ENCODE assay signal across 14 cellular contexts in genomic region chr9:88773627-88774244, GRCh38.
DNase-seq lines count a peak whose midpoint lies in the region; ATAC-seq and TF ChIP-seq lines count a peak whose summit lies in the region.
"Had no signal": no experiment of that assay in that cellular context is flagged by ENCODE, and none has a peak within 500 bp of the region (broad histone marks: within the 10 kb centered on the region; RNA-seq: fewer than 3 reads in every experiment).

No MANE protein-coding gene starts in this region.

- intact Hi-C loops in OCI-LY7 (cut with micrococcal nuclease; ENCODE audit: unreplicated experiment): no loop called here

- TF ChIP-seq CTCF in OCI-LY7 (conservative IDR thresholded peaks at IDR 0.05; ENCODE audit: low read length) (no peak), neural crest cell (conservative IDR thresholded peaks at IDR 0.05) (peak; percentile 25)

- H3K4me1 Mint-ChIP-seq in neural crest cell: peaks cover 58% of the 10 kb centered on the region
- peaks cover 3% of the 10 kb centered on the region for H3K4me1 Mint-ChIP-seq in activated CD8-positive, alpha-beta T cell treated with anti-CD3 and anti-CD28 coated beads, Interleukin-2, amount 10 ng/mL, durations not matched to agents 7 days and 5 days (ENCODE audit: low read depth)
- H3K4me1 Mint-ChIP-seq in activated T-cell treated with anti-CD3 and anti-CD28 coated beads, Interleukin-2, amount 50 U/mL, for 72 hours (ENCODE audit: low read depth): peaks cover 6% of the 10 kb centered on the region

- no peaks in the 10 kb centered on the region for H3K9me3 ChIP-seq in OCI-LY7 (ENCODE audit: low read length)
- H3K9me3 ChIP-seq: thyroid gland had no signal

- no peak for ATAC-seq in activated CD8-positive, alpha-beta T cell treated with anti-CD3 and anti-CD28 coated beads, Interleukin-2, amount 10 ng/mL, durations not matched to agents 7 days and 5 days
- ATAC-seq in activated T-cell treated with anti-CD3 and anti-CD28 coated beads, Interleukin-2, amount 50 U/mL, for 72 hours (replicated peaks in 1 of 2): no peak
- ATAC-seq: activated naive CD4-positive, alpha-beta T cell treated with anti-CD3 and anti-CD28 coated beads, Interleukin-2, amount 50 U/mL, for 72 hours; GM12878 had no signal

- H4K20me1 ChIP-seq in OCI-LY7 (ENCODE audit: insufficient read depth, low read length): no peaks in the 10 kb centered on the region

- DNase-seq in EH (ENCODE audit: low read depth): peak; percentile 50
- DNase-seq in OCI-LY7 (ENCODE audit: low spot score): no peak
- peak; percentile 32 for DNase-seq in dermis blood vessel endothelial cell
- DNase-seq in neural crest cell (ENCODE audit: low read depth, low spot score): no peak
- no peak for DNase-seq in activated CD8-positive, alpha-beta T cell treated with anti-CD3 and anti-CD28 coated beads, Interleukin-2, amount 10 ng/mL, durations not matched to agents 7 days and 5 days
- DNase-seq in NCI-H187 treated with DMSO at 0.1 percent for 48 hours (lab: John Stamatoyannopoulos, UW): no peak
- no peak for DNase-seq in activated T-cell treated with anti-CD3 and anti-CD28 coated beads, Interleukin-2, amount 50 U/mL, for 72 hours
- no peak for DNase-seq in T-helper 2 cell
- DNase-seq: dorsolateral prefrontal cortex, NCI-H1092, NCI-H510A, thyroid gland had no signal

- POLR2A ChIA-PET in OCI-LY7 (lab: Charles Lee): no interaction called here
- POLR2A ChIA-PET in activated CD8-positive, alpha-beta T cell treated with anti-CD3 and anti-CD28 coated beads, Interleukin-2, amount 10 ng/mL, durations not matched to agents 7 days and 5 days (lab: Charles Lee): no interaction called here

- H3K27me3 Mint-ChIP-seq in neural crest cell (ENCODE audit: low read depth): peaks cover 50% of the 10 kb centered on the region
- H3K27me3 Mint-ChIP-seq in activated CD8-positive, alpha-beta T cell treated with anti-CD3 and anti-CD28 coated beads, Interleukin-2, amount 10 ng/mL, durations not matched to agents 7 days and 5 days (ENCODE audit: low read depth): peaks cover 15% of the 10 kb centered on the region
- H3K27me3 Mint-ChIP-seq in activated T-cell treated with anti-CD3 and anti-CD28 coated beads, Interleukin-2, amount 50 U/mL, for 72 hours (ENCODE audit: low read depth): peaks cover 41% of the 10 kb centered on the region

- no peaks in the 10 kb centered on the region for H3K79me2 ChIP-seq in OCI-LY7 (ENCODE audit: insufficient read depth, low read depth, low read length)

- peak overlapping the region; percentile 20; the same call in 1 of the 2 replicates for H3K4me2 ChIP-seq in OCI-LY7 (ENCODE audit: low read length)

- no peak overlapping the region for H3K4me3 ChIP-seq in OCI-LY7 (ENCODE audit: low read depth, low read length, poor library complexity, severe bottlenecking)
- H3K4me3 ChIP-seq: dorsolateral prefrontal cortex, GM12878, thyroid gland had no signal

- H3K36me3 ChIP-seq in OCI-LY7 (ENCODE audit: insufficient read depth, low read length): no peaks in the 10 kb centered on the region
- H3K36me3 ChIP-seq: thyroid gland had no signal

- no peak overlapping the region for H3K27ac ChIP-seq in OCI-LY7 (ENCODE audit: low read depth, low read length, poor library complexity, severe bottlenecking)
- H3K27ac ChIP-seq: dorsolateral prefrontal cortex had no signal

- peaks cover 21% of the 10 kb centered on the region for H3K4me1 ChIP-seq in OCI-LY7 (ENCODE audit: insufficient read depth, low read length, poor library complexity, severe bottlenecking)

- CTCF ChIA-PET in OCI-LY7 (lab: Charles Lee; ENCODE audit: unreplicated experiment): no interaction called here
- CTCF ChIA-PET in activated CD8-positive, alpha-beta T cell treated with anti-CD3 and anti-CD28 coated beads, Interleukin-2, amount 10 ng/mL, durations not matched to agents 7 days and 5 days (lab: Charles Lee): no interaction called here

- H3K27ac Mint-ChIP-seq in neural crest cell (ENCODE audit: unreplicated experiment): no peak overlapping the region
- H3K27ac Mint-ChIP-seq in activated CD8-positive, alpha-beta T cell treated with anti-CD3 and anti-CD28 coated beads, Interleukin-2, amount 10 ng/mL, durations not matched to agents 7 days and 5 days: no peak overlapping the region
- H3K27ac Mint-ChIP-seq in activated T-cell treated with anti-CD3 and anti-CD28 coated beads, Interleukin-2, amount 50 U/mL, for 72 hours: no peak overlapping the region
- H3K27ac Mint-ChIP-seq: activated naive CD4-positive, alpha-beta T cell treated with anti-CD3 and anti-CD28 coated beads, Interleukin-2, amount 50 U/mL, for 72 hours had no signal

- no peaks in the 10 kb centered on the region for H3K36me3 Mint-ChIP-seq in neural crest cell (ENCODE audit: low read depth)
- no peaks in the 10 kb centered on the region for H3K36me3 Mint-ChIP-seq in activated CD8-positive, alpha-beta T cell treated with anti-CD3 and anti-CD28 coated beads, Interleukin-2, amount 10 ng/mL, durations not matched to agents 7 days and 5 days (ENCODE audit: low read depth)
- no peaks in the 10 kb centered on the region for H3K36me3 Mint-ChIP-seq in activated T-cell treated with anti-CD3 and anti-CD28 coated beads, Interleukin-2, amount 50 U/mL, for 72 hours (ENCODE audit: insufficient read depth in 2 of 2)
- H3K36me3 Mint-ChIP-seq: activated naive CD4-positive, alpha-beta T cell treated with anti-CD3 and anti-CD28 coated beads, Interleukin-2, amount 50 U/mL, for 72 hours had no signal

- H3K9me2 ChIP-seq in OCI-LY7 (ENCODE audit: insufficient read depth, low read length): no peaks in the 10 kb centered on the region

- peaks cover 4% of the 10 kb centered on the region for H3K9me3 Mint-ChIP-seq in neural crest cell
- H3K9me3 Mint-ChIP-seq in activated CD8-positive, alpha-beta T cell treated with anti-CD3 and anti-CD28 coated beads, Interleukin-2, amount 10 ng/mL, durations not matched to agents 7 days and 5 days (ENCODE audit: insufficient read depth): no peaks in the 10 kb centered on the region
- H3K9me3 Mint-ChIP-seq in activated T-cell treated with anti-CD3 and anti-CD28 coated beads, Interleukin-2, amount 50 U/mL, for 72 hours: no peaks in the 10 kb centered on the region
- H3K9me3 Mint-ChIP-seq: activated naive CD4-positive, alpha-beta T cell treated with anti-CD3 and anti-CD28 coated beads, Interleukin-2, amount 50 U/mL, for 72 hours had no signal

- H2AFZ ChIP-seq in OCI-LY7 (ENCODE audit: low read length): peak overlapping the region; percentile 39; the same call in 1 of the 2 replicates

- BruUV-seq in OCI-LY7 (replicated peaks; lab: Mats Ljungman, UMichigan): no TSS peak

- no peak overlapping the region for H3K4me3 Mint-ChIP-seq in neural crest cell
- H3K4me3 Mint-ChIP-seq in activated CD8-positive, alpha-beta T cell treated with anti-CD3 and anti-CD28 coated beads, Interleukin-2, amount 10 ng/mL, durations not matched to agents 7 days and 5 days: no peak overlapping the region
- H3K4me3 Mint-ChIP-seq in activated T-cell treated with anti-CD3 and anti-CD28 coated beads, Interleukin-2, amount 50 U/mL, for 72 hours: no peak overlapping the region

Comparison
In these comparisons a context has a peak if more than half of its experiments do, and no peak if none do; other contexts are left out.
1. DNase-seq: peak in EH (single experiment) and dermis blood vessel endothelial cell (single experiment); none in OCI-LY7 (single experiment), neural crest cell (single experiment), activated CD8-positive, alpha-beta T cell treated with anti-CD3 and anti-CD28 coated beads, Interleukin-2, amount 10 ng/mL, durations not matched to agents 7 days and 5 days (single experiment), NCI-H187 treated with DMSO at 0.1 percent for 48 hours (single experiment), activated T-cell treated with anti-CD3 and anti-CD28 coated beads, Interleukin-2, amount 50 U/mL, for 72 hours (0 of 2) and T-helper 2 cell (0 of 5).